8 cellular contexts compared by ENCODE assay signal in genomic region chr4:37685211-37685725, GRCh38. TPM values are rescaled to one million over a fixed set of nuclear protein-coding genes. Genes with fewer than 3 reads are reported as not detected.
DNase-seq lines count a peak whose midpoint lies in the region; ATAC-seq and TF ChIP-seq lines count a peak whose summit lies in the region.

No MANE protein-coding gene starts in this region.

- H3K4me3 ChIP-seq in transverse colon = peak overlapping the region; percentile 72 to 98 (median 81)

- H3K36me3 ChIP-seq in transverse colon = no peaks in the 10 kb centered on the region

- in situ Hi-C loops in transverse colon (cut with MboI; ENCODE audit: low pct_ligation_motif_present in 1 of 4, low pct_unique_long_range_greater_than_20kb in 1 of 4, low sequenced_read_pairs in 3 of 4) = no loop called here

- H3K9me3 Mint-ChIP-seq in T-cell = no peaks in the 10 kb centered on the region

- TF ChIP-seq CTCF in transverse colon (IDR thresholded peaks at IDR 0.05) = no peak

- H3K27me3 ChIP-seq in transverse colon = no peaks in the 10 kb centered on the region

- TF ChIP-seq POLR2A in transverse colon (IDR thresholded peaks at IDR 0.05) = no peak

- H3K9me3 ChIP-seq in transverse colon = no peaks in the 10 kb centered on the region

- intact Hi-C loops in transverse colon (cut with DNase I; ENCODE audit: low total_unique reads) = no loop called here

- WGBS in transverse colon (ENCODE audit: low coverage in 1 of 2), 2 donors = 0 to 2% methylated on average over 9 to 10 of the region's 10 CpGs

- CTCF ChIA-PET in T-cell (lab: Charles Lee) = no interaction called here
- CTCF ChIA-PET in HEK293T (lab: Yijun Ruan, JAX) = no interaction called here

- ATAC-seq in T-cell (replicated peaks in 1 of 4) = peak in 2 of 4 experiments; percentile 5 to 20
- ATAC-seq in GM19467 (IDR thresholded peaks at IDR 0.05; ENCODE audit: unreplicated experiment) = no peak

- no peaks in the 10 kb centered on the region for H3K36me3 Mint-ChIP-seq in T-cell

- H3K27me3 Mint-ChIP-seq in T-cell = no peaks in the 10 kb centered on the region

- H3K4me3 Mint-ChIP-seq in T-cell = peak overlapping the region; percentile 91 to 95 (median 95)

- H3K4me1 Mint-ChIP-seq in T-cell = peaks cover 35 to 42% (median 40%) of the 10 kb centered on the region in 3 donors

- H3K27ac Mint-ChIP-seq in T-cell = peak overlapping the region; percentile 95 to 96

- TF ChIP-seq EP300 in transverse colon (IDR thresholded peaks at IDR 0.05; ENCODE audit: low read depth) = no peak

- POLR2A ChIA-PET in T-cell (lab: Charles Lee) (interaction anchor here in 1 of 2 donors (0.6 kb wide), 1 partner anchor 969 kb away, joined by 7 read pairs; no protein-coding TSS in a partner anchor), HEK293T (lab: Yijun Ruan, JAX) (no interaction called here)

- peaks cover 20 to 40% (median 31%) of the 10 kb centered on the region in 4 donors for H3K4me1 ChIP-seq in transverse colon

- peak overlapping the region; percentile 95 to 99 (median 97) for H3K27ac ChIP-seq in transverse colon

- peak; percentile 40 for DNase-seq in stimulated activated CD4-positive, alpha-beta T cell treated with anti-CD3 and anti-CD28 coated beads, Interleukin-15, amount 100 ng/mL, for 24 hours
- no peak for DNase-seq in stimulated activated CD4-positive, alpha-beta T cell treated with anti-CD3 and anti-CD28 coated beads, Interleukin-4, amount 100 ng/mL, for 1 hour
- DNase-seq in T-cell (peak in 32 of 34 experiments; percentile 25 to 67 (median 47)), dedifferentiated amniotic fluid mesenchymal stem cell (ENCODE audit: extremely low spot score) (peak; percentile 42), midbrain (lab: John Stamatoyannopoulos, UW) (peak; percentile 43), transverse colon (peak; percentile 29), HEK293T (ENCODE audit: extremely low spot score) (no peak)

TF ChIP-seq in HEK293T, 16 proteins besides CTCF, POLR2A, EP300 and RAD21:
- TF ChIP-seq HDGF (IDR thresholded peaks at IDR 0.05; ENCODE audit: borderline replicate concordance) = no peak
- TF ChIP-seq ZNF384 (IDR thresholded peaks at IDR 0.05) = no peak
- no peak for TF ChIP-seq PKNOX1 (IDR thresholded peaks at IDR 0.05)
- no peak for TF ChIP-seq FOXM1 (IDR thresholded peaks at IDR 0.05; ENCODE audit: borderline replicate concordance)
- TF ChIP-seq TARDBP (IDR thresholded peaks at IDR 0.05) = no peak
- TF ChIP-seq FOXA1 (IDR thresholded peaks at IDR 0.05) = no peak
- no peak for TF ChIP-seq NFRKB (IDR thresholded peaks at IDR 0.05)

RNA-seq across cellular contexts. Expression of gene RELL1, which starts 0.9 kb away (rescaled TPM):
- total RNA-seq in T-cell (10 to 100 TPM; 21.6 to 30.1 (median 25.9) TPM), transverse colon (100 to 1,000 TPM in 2 of 4 donors, 10 to 100 TPM in 1, 1 to 10 TPM in 1; 9.2 to 192 (median 107) TPM)

Comparison
In these comparisons a context has a peak if more than half of its experiments do, and no peak if none do; other contexts are left out.
1. DNase-seq: peak in stimulated activated CD4-positive, alpha-beta T cell treated with anti-CD3 and anti-CD28 coated beads, Interleukin-15, amount 100 ng/mL, for 24 hours (single experiment), T-cell (32 of 34), dedifferentiated amniotic fluid mesenchymal stem cell (single experiment), midbrain (single experiment) and transverse colon (single experiment); none in stimulated activated CD4-positive, alpha-beta T cell treated with anti-CD3 and anti-CD28 coated beads, Interleukin-4, amount 100 ng/mL, for 1 hour (single experiment) and HEK293T (single experiment).